ENCODE assay signal across 19 cellular contexts in the genomic region with DNA sequence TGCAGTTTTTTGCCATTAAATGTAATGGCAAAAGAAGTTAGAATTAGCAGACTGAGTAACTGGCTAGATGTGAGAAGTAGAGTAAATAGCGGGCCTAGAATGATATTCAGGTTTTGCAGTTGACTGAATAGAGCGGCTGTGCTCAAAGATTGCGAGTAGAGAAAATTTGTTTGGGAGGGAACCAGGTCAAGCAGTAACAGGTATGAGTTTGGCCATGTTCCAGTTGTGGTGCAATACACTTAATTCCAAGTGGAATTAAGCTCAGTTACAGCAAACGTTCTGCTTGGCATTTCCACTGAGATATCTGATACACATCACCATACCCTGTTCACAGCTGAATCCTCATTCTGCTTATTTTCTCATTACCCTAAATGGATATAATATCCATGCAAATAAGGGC.
DNase-seq lines count a peak whose midpoint lies in the region; ATAC-seq and TF ChIP-seq lines count a peak whose summit lies in the region.
"Had no signal": no experiment of that assay in that cellular context is flagged by ENCODE, and none has a peak within 500 bp of the region (broad histone marks: within the 10 kb centered on the region; RNA-seq: fewer than 3 reads in every experiment).

No MANE protein-coding gene starts in this region.

- H3K36me3 ChIP-seq in thyroid gland (no peaks in the 10 kb centered on the region), testis (ENCODE audit: low read depth, missing control alignments) (no peaks in the 10 kb centered on the region)
- H3K36me3 ChIP-seq: BE2C, Peyer's patch had no signal

- TF ChIP-seq CTCF in thyroid gland (IDR thresholded peaks at IDR 0.05) (no peak), testis (IDR thresholded peaks at IDR 0.05) (no peak)

- no peak overlapping the region for H3K4me3 ChIP-seq in thyroid gland (replicated peaks in 1 of 3)
- no peak overlapping the region for H3K4me3 ChIP-seq in testis
- H3K4me3 ChIP-seq: Peyer's patch had no signal

- no peaks in the 10 kb centered on the region for H3K9me3 ChIP-seq in thyroid gland
- H3K9me3 ChIP-seq in testis, result no peaks in the 10 kb centered on the region
- H3K9me3 ChIP-seq: BE2C, Peyer's patch had no signal

- intact Hi-C loops in thyroid gland (cut with DNase I) (no loop called here), testis (cut with DNase I; ENCODE audit: low total_unique reads) (no loop called here), Right ventricle myocardium superior (cut with DNase I) (no loop called here)

- H3K4me1 ChIP-seq in thyroid gland, result no peaks in the 10 kb centered on the region
- H3K4me1 ChIP-seq in testis, result no peaks in the 10 kb centered on the region
- H3K4me1 ChIP-seq: Peyer's patch had no signal

- 44 to 50% methylated on average over 4 of the region's 4 CpGs for WGBS in thyroid gland, 2 donors
- 78 to 83% methylated on average over 4 of the region's 4 CpGs for WGBS in testis, 2 donors

- peak; percentile 42 for DNase-seq in NCI-H748 (lab: John Stamatoyannopoulos, UW; ENCODE audit: unreplicated experiment)
- DNase-seq in NCI-H748 treated with DMSO at 0.1 percent for 48 hours (lab: John Stamatoyannopoulos, UW), result no peak
- peak; percentile 89 for DNase-seq in NCI-H69 (lab: John Stamatoyannopoulos, UW)
- peak; percentile 13 to 33 for DNase-seq in thyroid gland
- DNase-seq in testis, result no peak
- DNase-seq in Right ventricle myocardium superior, result no peak
- DNase-seq: BE2C; CD4-positive, CD25-positive, alpha-beta regulatory T cell; COR-L47; H7; HFFc6; NCI-H1694; Peyer's patch; SHP77 treated with DMSO at 0.1 percent for 48 hours; SK-N-SH; T-cell had no signal

- no peaks in the 10 kb centered on the region for H3K27me3 ChIP-seq in thyroid gland
- H3K27me3 ChIP-seq in testis, result no peaks in the 10 kb centered on the region
- H3K27me3 ChIP-seq: BE2C, Peyer's patch had no signal

- H3K27ac ChIP-seq in thyroid gland (no peak overlapping the region), testis (no peak overlapping the region)
- H3K27ac ChIP-seq: HL-60, Peyer's patch had no signal

- ATAC-seq in esophagus mucosa, result peak; percentile 18
- ATAC-seq in HG02759 (IDR thresholded peaks at IDR 0.05; ENCODE audit: unreplicated experiment), result no peak
- ATAC-seq in Right ventricle myocardium superior (ENCODE audit: poor library complexity), result no peak
- ATAC-seq: T-cell had no signal

- TF ChIP-seq POLR2A in thyroid gland (IDR thresholded peaks at IDR 0.05) (no peak), testis (IDR thresholded peaks at IDR 0.05) (no peak)

Comparison
In these comparisons a context has a peak if more than half of its experiments do, and no peak if none do; other contexts are left out.
1. DNase-seq: peak in NCI-H748 (single experiment), NCI-H69 (single experiment) and thyroid gland (2 of 2); none in NCI-H748 treated with DMSO at 0.1 percent for 48 hours (single experiment), testis (single experiment) and Right ventricle myocardium superior (single experiment).